Comparison of ENCODE assay signal across 8 cellular contexts in the genomic region with DNA sequence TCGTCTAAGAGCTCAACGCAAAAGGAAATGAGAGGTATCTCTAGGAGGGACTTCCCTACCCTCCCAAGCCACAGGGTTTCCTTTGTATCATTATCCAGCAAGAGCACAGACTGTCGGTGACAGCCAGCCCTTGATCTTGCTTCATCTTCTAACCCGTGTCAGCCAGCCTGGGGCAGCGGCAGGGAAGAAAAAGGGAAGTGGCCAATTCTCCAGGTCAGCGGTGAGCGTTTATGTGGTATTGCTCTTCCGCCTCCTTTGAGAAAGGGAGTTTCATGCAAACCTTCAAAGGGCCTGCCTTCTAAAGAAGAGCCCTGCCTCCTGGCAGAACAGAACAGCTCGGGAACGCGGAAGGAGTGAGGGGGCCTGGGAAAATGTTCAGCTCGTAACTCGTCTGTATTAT. TPM values are rescaled to one million over a fixed set of nuclear protein-coding genes. Genes with fewer than 3 reads are reported as not detected.
DNase-seq lines count a peak whose midpoint lies in the region; ATAC-seq lines count a peak whose summit lies in the region.

No MANE protein-coding gene starts in this region.

- H3K27ac Mint-ChIP-seq in activated T-cell treated with anti-CD3 and anti-CD28 coated beads, Interleukin-2, amount 50 U/mL, for 72 hours: no peak overlapping the region

- ATAC-seq in GM18499 (IDR thresholded peaks at IDR 0.05; ENCODE audit: insufficient read depth, unreplicated experiment) (peak; percentile 85), GM21576 (IDR thresholded peaks at IDR 0.05; ENCODE audit: unreplicated experiment) (peak; percentile 77)
- ATAC-seq in activated T-cell treated with anti-CD3 and anti-CD28 coated beads, Interleukin-2, amount 50 U/mL, for 72 hours (replicated peaks in 1 of 2): no peak

- no peaks in the 10 kb centered on the region for H3K9me3 Mint-ChIP-seq in activated T-cell treated with anti-CD3 and anti-CD28 coated beads, Interleukin-2, amount 50 U/mL, for 72 hours

- H3K4me1 Mint-ChIP-seq in activated T-cell treated with anti-CD3 and anti-CD28 coated beads, Interleukin-2, amount 50 U/mL, for 72 hours (ENCODE audit: low read depth): peaks cover 25% of the 10 kb centered on the region

- no peaks in the 10 kb centered on the region for H3K36me3 Mint-ChIP-seq in activated T-cell treated with anti-CD3 and anti-CD28 coated beads, Interleukin-2, amount 50 U/mL, for 72 hours (ENCODE audit: insufficient read depth in 2 of 2)

- peak; percentile 99 for DNase-seq in KBM-7
- peak; percentile 76 for DNase-seq in medulla oblongata (ENCODE audit: extremely low spot score)
- no peak for DNase-seq in DMS114 treated with DMSO at 0.1 percent for 48 hours (lab: John Stamatoyannopoulos, UW; ENCODE audit: unreplicated experiment)
- DNase-seq in EL: no peak
- DNase-seq in activated T-cell treated with anti-CD3 and anti-CD28 coated beads, Interleukin-2, amount 50 U/mL, for 72 hours: no peak
- DNase-seq in T1000 (lab: John Stamatoyannopoulos, UW): no peak

- no peak overlapping the region for H3K4me3 Mint-ChIP-seq in activated T-cell treated with anti-CD3 and anti-CD28 coated beads, Interleukin-2, amount 50 U/mL, for 72 hours

- peaks cover 70% of the 10 kb centered on the region for H3K27me3 Mint-ChIP-seq in activated T-cell treated with anti-CD3 and anti-CD28 coated beads, Interleukin-2, amount 50 U/mL, for 72 hours (ENCODE audit: low read depth)

- in situ Hi-C loops in KBM-7 (cut with MboI; ENCODE audit: low pct_unique_long_range_greater_than_20kb, low sequenced_read_pairs): no loop called here

RNA-seq across cellular contexts. Expression of gene EFNB2, which starts 41.9 kb away (rescaled TPM):
- total RNA-seq in activated T-cell treated with anti-CD3 and anti-CD28 coated beads, Interleukin-2, amount 50 U/mL, for 72 hours: under 1 TPM; 0.23 to 0.24 TPM

Comparison
In these comparisons a context has a peak if more than half of its experiments do, and no peak if none do; other contexts are left out.
1. ATAC-seq: peak in GM18499 (single experiment) and GM21576 (single experiment); none in activated T-cell treated with anti-CD3 and anti-CD28 coated beads, Interleukin-2, amount 50 U/mL, for 72 hours (0 of 2).
2. DNase-seq: peak in KBM-7 (single experiment) and medulla oblongata (single experiment); none in DMS114 treated with DMSO at 0.1 percent for 48 hours (single experiment), EL (single experiment), activated T-cell treated with anti-CD3 and anti-CD28 coated beads, Interleukin-2, amount 50 U/mL, for 72 hours (0 of 2) and T1000 (single experiment).